In the genomic region with DNA sequence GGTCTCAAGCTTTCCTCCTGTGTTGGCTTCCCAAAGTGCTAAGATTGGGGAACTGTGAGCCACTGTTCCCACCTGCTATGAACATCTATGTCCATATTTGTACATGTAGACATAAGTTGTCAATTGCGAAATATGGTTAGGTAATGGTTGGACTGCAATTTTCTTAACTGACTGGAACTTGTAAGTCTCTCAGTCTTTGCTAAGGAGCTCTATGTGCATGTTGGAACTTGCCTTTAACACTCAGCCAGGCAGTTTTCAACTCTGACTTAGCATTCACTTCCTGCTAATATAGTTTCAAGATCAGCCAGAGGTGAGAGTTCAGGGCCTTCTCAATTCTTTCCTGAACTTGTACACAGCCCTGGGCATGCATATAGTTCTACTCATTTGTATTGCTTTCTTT, we compare ENCODE assay signal across 9 cellular contexts. TPM values are rescaled to one million over a fixed set of nuclear protein-coding genes. Genes with fewer than 3 reads are reported as not detected.
DNase-seq lines count a peak whose midpoint lies in the region; ATAC-seq and FAIRE-seq lines count a peak whose summit lies in the region.
"Had no signal": no experiment of that assay in that cellular context is flagged by ENCODE, and none has a peak within 500 bp of the region (broad histone marks: within the 10 kb centered on the region; RNA-seq: fewer than 3 reads in every experiment).

No MANE protein-coding gene starts in this region.

- H3K27me3 ChIP-seq in mesenchymal stem cell (ENCODE audit: control insufficient read depth in 1 of 2, insufficient read depth in 1 of 2, low read length in 2 of 2) (no peaks in the 10 kb centered on the region), SJCRH30 (no peaks in the 10 kb centered on the region)

- peak; percentile 38 for ATAC-seq in GM18519 (IDR thresholded peaks at IDR 0.05; ENCODE audit: low FRiP score, unreplicated experiment)
- peak; percentile 26 for ATAC-seq in HG02852 (IDR thresholded peaks at IDR 0.05; ENCODE audit: unreplicated experiment)

- no peak overlapping the region for H2AFZ ChIP-seq in mesenchymal stem cell (ENCODE audit: low read depth, low read length)

- H3K4me1 ChIP-seq in mesenchymal stem cell (ENCODE audit: control insufficient read depth, insufficient read depth, low read depth, low read length) (no peaks in the 10 kb centered on the region), SJCRH30 (0 out of 2 replicates have a peak, but pooled peaks cover 2% of the 10 kb centered on the region)

- H2BK5ac ChIP-seq in mesenchymal stem cell (ENCODE audit: low read depth, low read length, poor library complexity, severe bottlenecking) = no peak overlapping the region

- H3K4me2 ChIP-seq in mesenchymal stem cell (ENCODE audit: low read length, poor library complexity, severe bottlenecking) = no peak overlapping the region

- H3K36me3 ChIP-seq in mesenchymal stem cell (ENCODE audit: control insufficient read depth in 1 of 2, insufficient read depth in 2 of 2, low read depth in 1 of 2, low read length in 2 of 2) (no peaks in the 10 kb centered on the region), SJCRH30 (no peaks in the 10 kb centered on the region)

- peak overlapping the region; percentile 45 for H3K9ac ChIP-seq in mesenchymal stem cell (ENCODE audit: low read length)

- H2AK5ac ChIP-seq in mesenchymal stem cell (ENCODE audit: low read length, severe bottlenecking) = no peak overlapping the region

- DNase-seq in RCC 7860 (ENCODE audit: low spot score) = peak; percentile 23
- DNase-seq in mesenchymal stem cell = peak; percentile 85
- no peak for DNase-seq in mesenteric fat pad (ENCODE audit: low spot score)
- DNase-seq in effector CD4-positive, alpha-beta T cell = no peak
- no peak for DNase-seq in stimulated activated naive CD4-positive, alpha-beta T cell treated with Interleukin-2 at 50 U/mL for 16 hours (lab: John Stamatoyannopoulos, UW)
- DNase-seq in SJCRH30 = no peak
- DNase-seq: substantia nigra had no signal

- no peak overlapping the region for H2BK12ac ChIP-seq in mesenchymal stem cell (ENCODE audit: low read length in 2 of 2)

- no peak overlapping the region for H3K27ac ChIP-seq in mesenchymal stem cell (ENCODE audit: low read length, poor library complexity, severe bottlenecking)
- no peak overlapping the region for H3K27ac ChIP-seq in SJCRH30

- no peak overlapping the region for H3K23ac ChIP-seq in mesenchymal stem cell (ENCODE audit: low read length in 2 of 2)

- H4K91ac ChIP-seq in mesenchymal stem cell (ENCODE audit: low read length) = no peak overlapping the region

- H3K79me1 ChIP-seq in mesenchymal stem cell (replicated peaks; ENCODE audit: low read length, poor library complexity, severe bottlenecking) = no peaks in the 10 kb centered on the region

- H3K9me3 ChIP-seq in mesenchymal stem cell (ENCODE audit: control insufficient read depth, low read length) (peaks cover 8% of the 10 kb centered on the region), SJCRH30 (replicated peaks) (peaks cover 5% of the 10 kb centered on the region; the same call in 1 of the 2 replicates)

- H3K18ac ChIP-seq in mesenchymal stem cell (ENCODE audit: low read depth in 1 of 2, low read length in 2 of 2) = no peak overlapping the region

- no peak overlapping the region for H4K8ac ChIP-seq in mesenchymal stem cell (ENCODE audit: low read length)

- H3K4me3 ChIP-seq in mesenchymal stem cell (ENCODE audit: insufficient read depth in 1 of 2, low read depth in 1 of 2, low read length in 2 of 2) (no peak overlapping the region), SJCRH30 (no peak overlapping the region)

- FAIRE-seq in RCC 7860 (lab: Jason Lieb, UNC) = no peak

- no peak overlapping the region for H2BK120ac ChIP-seq in mesenchymal stem cell (ENCODE audit: low read depth, low read length)

- no peak overlapping the region for H2BK15ac ChIP-seq in mesenchymal stem cell (ENCODE audit: low read depth, poor library complexity, severe bottlenecking)

- H3K4ac ChIP-seq in mesenchymal stem cell (ENCODE audit: low read depth in 1 of 2, low read length in 2 of 2) = no peak overlapping the region

- 100% methylated on average over 1 of the region's 1 CpG for WGBS in mesenchymal stem cell

- H3K14ac ChIP-seq in mesenchymal stem cell (ENCODE audit: low read length in 2 of 2) = no peak overlapping the region

RNA-seq across cellular contexts. Expression of a gene that starts 44.5 kb away (rescaled TPM):
- polyA plus RNA-seq in mesenchymal stem cell (2013, experiment 1 of 2) = 35.6 TPM
- 38.7 TPM for polyA plus RNA-seq in mesenchymal stem cell (2013, experiment 2 of 2)
- total RNA-seq in mesenteric fat pad = 58.7 TPM
- 8.2 and 13.6 TPM in 2 replicates for total RNA-seq in SJCRH30 (2014; rRNA removed; shearing (Covaris generic))

Comparison
In these comparisons a context has a peak if more than half of its experiments do, and no peak if none do; other contexts are left out.
1. DNase-seq: peak in RCC 7860 (single experiment) and mesenchymal stem cell (single experiment); none in mesenteric fat pad (single experiment), effector CD4-positive, alpha-beta T cell (single experiment), stimulated activated naive CD4-positive, alpha-beta T cell treated with Interleukin-2 at 50 U/mL for 16 hours (single experiment) and SJCRH30 (0 of 2).